8 cellular contexts compared by ENCODE assay signal in genomic region chr1:24588573-24588972, GRCh38. TPM values are rescaled to one million over a fixed set of nuclear protein-coding genes. Genes with fewer than 3 reads are reported as not detected.
"Had no signal": no experiment of that assay in that cellular context is flagged by ENCODE, and none has a peak within 500 bp of the region (broad histone marks: within the 10 kb centered on the region; RNA-seq: fewer than 3 reads in every experiment).

No MANE protein-coding gene starts in this region.

- H3K4me3 ChIP-seq: GM23338 had no signal

- FAIRE-seq: H1, H54, HTR-8/SVneo had no signal

- ATAC-seq: GM23338 had no signal

- H2AFZ ChIP-seq: GM23338 had no signal

- DNase-seq: H9, HCEC 1CT, KBM-7 had no signal

- H3K4me2 ChIP-seq: GM23338 had no signal

RNA-seq across cellular contexts. Expression of gene NCMAP, which starts 32.7 kb away (rescaled TPM):
- polyA plus RNA-seq: IgD-negative memory B cell had no signal
